Comparison of ENCODE assay signal across 1 cellular context in genomic region chr3:46986782-46987484, GRCh38.
TF ChIP-seq lines count a peak whose summit lies in the region.

No MANE protein-coding gene starts in this region.

TF ChIP-seq in GM23338, 12 proteins besides CTCF, POLR2A, EP300 and RAD21 (continued from another document):
- TF ChIP-seq, protein P1, sequence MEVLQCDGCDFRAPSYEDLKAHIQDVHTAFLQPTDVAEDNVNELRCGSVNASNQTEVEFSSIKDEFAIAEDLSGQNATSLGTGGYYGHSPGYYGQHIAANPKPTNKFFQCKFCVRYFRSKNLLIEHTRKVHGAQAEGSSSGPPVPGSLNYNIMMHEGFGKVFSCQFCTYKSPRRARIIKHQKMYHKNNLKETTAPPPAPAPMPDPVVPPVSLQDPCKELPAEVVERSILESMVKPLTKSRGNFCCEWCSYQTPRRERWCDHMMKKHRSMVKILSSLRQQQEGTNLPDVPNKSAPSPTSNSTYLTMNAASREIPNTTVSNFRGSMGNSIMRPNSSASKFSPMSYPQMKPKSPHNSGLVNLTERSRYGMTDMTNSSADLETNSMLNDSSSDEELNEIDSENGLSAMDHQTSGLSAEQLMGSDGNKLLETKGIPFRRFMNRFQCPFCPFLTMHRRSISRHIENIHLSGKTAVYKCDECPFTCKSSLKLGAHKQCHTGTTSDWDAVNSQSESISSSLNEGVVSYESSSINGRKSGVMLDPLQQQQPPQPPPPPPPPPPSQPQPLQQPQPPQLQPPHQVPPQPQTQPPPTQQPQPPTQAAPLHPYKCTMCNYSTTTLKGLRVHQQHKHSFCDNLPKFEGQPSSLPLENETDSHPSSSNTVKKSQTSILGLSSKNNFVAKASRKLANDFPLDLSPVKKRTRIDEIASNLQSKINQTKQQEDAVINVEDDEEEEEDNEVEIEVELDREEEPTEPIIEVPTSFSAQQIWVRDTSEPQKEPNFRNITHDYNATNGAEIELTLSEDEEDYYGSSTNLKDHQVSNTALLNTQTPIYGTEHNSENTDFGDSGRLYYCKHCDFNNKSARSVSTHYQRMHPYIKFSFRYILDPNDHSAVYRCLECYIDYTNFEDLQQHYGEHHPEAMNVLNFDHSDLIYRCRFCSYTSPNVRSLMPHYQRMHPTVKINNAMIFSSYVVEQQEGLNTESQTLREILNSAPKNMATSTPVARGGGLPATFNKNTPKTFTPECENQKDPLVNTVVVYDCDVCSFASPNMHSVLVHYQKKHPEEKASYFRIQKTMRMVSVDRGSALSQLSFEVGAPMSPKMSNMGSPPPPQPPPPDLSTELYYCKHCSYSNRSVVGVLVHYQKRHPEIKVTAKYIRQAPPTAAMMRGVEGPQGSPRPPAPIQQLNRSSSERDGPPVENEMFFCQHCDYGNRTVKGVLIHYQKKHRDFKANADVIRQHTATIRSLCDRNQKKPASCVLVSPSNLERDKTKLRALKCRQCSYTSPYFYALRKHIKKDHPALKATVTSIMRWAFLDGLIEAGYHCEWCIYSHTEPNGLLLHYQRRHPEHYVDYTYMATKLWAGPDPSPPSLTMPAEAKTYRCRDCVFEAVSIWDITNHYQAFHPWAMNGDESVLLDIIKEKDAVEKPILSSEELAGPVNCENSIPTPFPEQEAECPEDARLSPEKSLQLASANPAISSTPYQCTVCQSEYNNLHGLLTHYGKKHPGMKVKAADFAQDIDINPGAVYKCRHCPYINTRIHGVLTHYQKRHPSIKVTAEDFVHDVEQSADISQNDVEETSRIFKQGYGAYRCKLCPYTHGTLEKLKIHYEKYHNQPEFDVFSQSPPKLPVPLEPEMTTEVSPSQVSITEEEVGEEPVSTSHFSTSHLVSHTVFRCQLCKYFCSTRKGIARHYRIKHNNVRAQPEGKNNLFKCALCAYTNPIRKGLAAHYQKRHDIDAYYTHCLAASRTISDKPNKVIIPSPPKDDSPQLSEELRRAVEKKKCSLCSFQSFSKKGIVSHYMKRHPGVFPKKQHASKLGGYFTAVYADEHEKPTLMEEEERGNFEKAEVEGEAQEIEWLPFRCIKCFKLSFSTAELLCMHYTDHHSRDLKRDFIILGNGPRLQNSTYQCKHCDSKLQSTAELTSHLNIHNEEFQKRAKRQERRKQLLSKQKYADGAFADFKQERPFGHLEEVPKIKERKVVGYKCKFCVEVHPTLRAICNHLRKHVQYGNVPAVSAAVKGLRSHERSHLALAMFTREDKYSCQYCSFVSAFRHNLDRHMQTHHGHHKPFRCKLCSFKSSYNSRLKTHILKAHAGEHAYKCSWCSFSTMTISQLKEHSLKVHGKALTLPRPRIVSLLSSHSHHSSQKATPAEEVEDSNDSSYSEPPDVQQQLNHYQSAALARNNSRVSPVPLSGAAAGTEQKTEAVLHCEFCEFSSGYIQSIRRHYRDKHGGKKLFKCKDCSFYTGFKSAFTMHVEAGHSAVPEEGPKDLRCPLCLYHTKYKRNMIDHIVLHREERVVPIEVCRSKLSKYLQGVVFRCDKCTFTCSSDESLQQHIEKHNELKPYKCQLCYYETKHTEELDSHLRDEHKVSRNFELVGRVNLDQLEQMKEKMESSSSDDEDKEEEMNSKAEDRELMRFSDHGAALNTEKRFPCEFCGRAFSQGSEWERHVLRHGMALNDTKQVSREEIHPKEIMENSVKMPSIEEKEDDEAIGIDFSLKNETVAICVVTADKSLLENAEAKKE (CRISPR knock-in tag; IDR thresholded peaks at IDR 0.05) = no peak
- TF ChIP-seq, protein P2, sequence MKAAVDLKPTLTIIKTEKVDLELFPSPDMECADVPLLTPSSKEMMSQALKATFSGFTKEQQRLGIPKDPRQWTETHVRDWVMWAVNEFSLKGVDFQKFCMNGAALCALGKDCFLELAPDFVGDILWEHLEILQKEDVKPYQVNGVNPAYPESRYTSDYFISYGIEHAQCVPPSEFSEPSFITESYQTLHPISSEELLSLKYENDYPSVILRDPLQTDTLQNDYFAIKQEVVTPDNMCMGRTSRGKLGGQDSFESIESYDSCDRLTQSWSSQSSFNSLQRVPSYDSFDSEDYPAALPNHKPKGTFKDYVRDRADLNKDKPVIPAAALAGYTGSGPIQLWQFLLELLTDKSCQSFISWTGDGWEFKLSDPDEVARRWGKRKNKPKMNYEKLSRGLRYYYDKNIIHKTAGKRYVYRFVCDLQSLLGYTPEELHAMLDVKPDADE (IDR thresholded peaks at IDR 0.05) = no peak
- TF ChIP-seq STAT1 (IDR thresholded peaks at IDR 0.05; ENCODE audit: unreplicated experiment) (no peak), JUNB (IDR thresholded peaks at IDR 0.05; ENCODE audit: unreplicated experiment) (no peak), ZNF114 (CRISPR knock-in tag; IDR thresholded peaks at IDR 0.05) (no peak)
